Comparison of ENCODE assay signal across 9 cellular contexts in the genomic region with DNA sequence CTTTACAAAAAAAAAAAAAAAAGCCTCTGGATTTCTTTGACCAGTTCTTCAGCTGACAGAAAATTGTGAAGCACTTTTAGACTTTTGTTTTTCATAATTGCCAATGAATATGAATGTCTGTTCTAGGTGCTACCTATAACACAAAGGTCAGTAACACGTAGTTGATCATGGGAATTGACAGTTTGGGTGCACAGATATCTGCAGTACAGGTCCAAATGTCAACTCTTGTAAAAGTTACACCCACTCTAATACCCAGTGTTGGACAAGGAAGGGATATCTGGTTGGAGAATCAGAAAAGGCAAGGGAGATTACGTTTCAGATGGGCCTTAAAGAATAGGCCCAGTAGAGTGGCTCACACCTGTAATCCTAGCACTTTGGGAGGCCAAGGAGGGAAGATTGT. TPM values are rescaled to one million over a fixed set of nuclear protein-coding genes. Genes with fewer than 3 reads are reported as not detected.
DNase-seq lines count a peak whose midpoint lies in the region; ATAC-seq, FAIRE-seq and TF ChIP-seq lines count a peak whose summit lies in the region.
"Had no signal": no experiment of that assay in that cellular context is flagged by ENCODE, and none has a peak within 500 bp of the region (broad histone marks: within the 10 kb centered on the region; RNA-seq: fewer than 3 reads in every experiment).

No MANE protein-coding gene starts in this region.

- no peak for FAIRE-seq in GM19239 (lab: Jason Lieb, UNC)
- FAIRE-seq: GM18507 had no signal

- H3K4me3 ChIP-seq in foreskin fibroblast (ENCODE audit: low read depth in 1 of 2, low read length in 2 of 2), result peak overlapping the region; percentile 62 to 89
- peak overlapping the region; percentile 91 for H3K4me3 ChIP-seq in smooth muscle cell

- H3K4me1 Mint-ChIP-seq in WTC11, result peaks cover 57% of the 10 kb centered on the region

- H3K36me3 ChIP-seq in smooth muscle cell (ENCODE audit: low read depth), result no peaks in the 10 kb centered on the region
- H3K36me3 ChIP-seq: left lung had no signal

- H3K9me3 ChIP-seq in smooth muscle cell (replicated peaks; ENCODE audit: low read depth), result no peaks in the 10 kb centered on the region
- H3K9me3 ChIP-seq: left lung had no signal

- H3K9ac ChIP-seq in smooth muscle cell (ENCODE audit: low read depth), result peak overlapping the region; percentile 89

- H2AFZ ChIP-seq in smooth muscle cell (ENCODE audit: low read depth), result no peak overlapping the region

- H4K20me1 ChIP-seq in smooth muscle cell (ENCODE audit: low read depth), result peaks cover 23% of the 10 kb centered on the region

- POLR2A ChIA-PET in WTC11 (lab: Charles Lee), result interaction anchor here (0.7 to 3.9 kb wide), 2 partner anchors 53 to 255 kb away, joined by 3 to 31 read pairs; no protein-coding TSS in a partner anchor

- H3K4me2 ChIP-seq in smooth muscle cell, result peak overlapping the region; percentile 99

- H3K27ac Mint-ChIP-seq in WTC11, result no peak overlapping the region

- TF ChIP-seq CTCF in WTC11 (IDR thresholded peaks at IDR 0.05) (no peak), foreskin fibroblast (IDR thresholded peaks at IDR 0.05; ENCODE audit: low read depth, low read length) (no peak), smooth muscle cell (IDR thresholded peaks at IDR 0.05; ENCODE audit: borderline replicate concordance, insufficient read depth, poor library complexity, severe bottlenecking) (no peak)

- CTCF ChIA-PET in WTC11 (lab: Charles Lee), result interaction anchor here (0.6 to 2.8 kb wide), 4 partner anchors 18 to 197 kb away, joined by 3 to 10 read pairs (median 3); no protein-coding TSS in a partner anchor

- no peak for ATAC-seq in WTC11
- no peak for ATAC-seq in GM21717 (IDR thresholded peaks at IDR 0.05; ENCODE audit: unreplicated experiment)
- no peak for ATAC-seq in HG02610 (IDR thresholded peaks at IDR 0.05; ENCODE audit: unreplicated experiment)

- WGBS in smooth muscle cell (ENCODE audit: low lambda C conversion rate), result 76% methylated on average over 2 of the region's 2 CpGs

- no peaks in the 10 kb centered on the region for H3K36me3 Mint-ChIP-seq in WTC11

- H3K27me3 Mint-ChIP-seq in WTC11 (ENCODE audit: low read depth), result no peaks in the 10 kb centered on the region

- no peaks in the 10 kb centered on the region for H3K27me3 ChIP-seq in smooth muscle cell (ENCODE audit: low read depth)
- H3K27me3 ChIP-seq: left lung had no signal

- peaks cover 90% of the 10 kb centered on the region for H3K79me2 ChIP-seq in smooth muscle cell (ENCODE audit: low read depth)

- H3K27ac ChIP-seq in smooth muscle cell (ENCODE audit: low read depth), result peak overlapping the region; percentile 96

- peaks cover 10% of the 10 kb centered on the region for H3F3A ChIP-seq in smooth muscle cell (ENCODE audit: low read depth)

- H3K4me1 ChIP-seq in smooth muscle cell (ENCODE audit: low read depth), result peaks cover 26% of the 10 kb centered on the region

- DNase-seq in HT-29 (ENCODE audit: low spot score) (peak; percentile 19), WTC11 (ENCODE audit: low spot score) (no peak), foreskin fibroblast (no peak), smooth muscle cell (lab: John Stamatoyannopoulos, UW; ENCODE audit: unreplicated experiment) (no peak), GM19239 (ENCODE audit: insufficient read length, low spot score) (no peak)
- DNase-seq: left lung had no signal

- H3K9me3 Mint-ChIP-seq in WTC11, result no peaks in the 10 kb centered on the region; the same call in 1 of the 2 replicates

- H3K4me3 Mint-ChIP-seq in WTC11, result peak overlapping the region; percentile 84

TF ChIP-seq in WTC11, 78 proteins besides CTCF, POLR2A, EP300 and RAD21 (continues in another document):
- TF ChIP-seq FOXK1 (CRISPR knock-in tag; IDR thresholded peaks at IDR 0.05) (no peak), ZNF219 (CRISPR knock-in tag; IDR thresholded peaks at IDR 0.05; ENCODE audit: borderline replicate concordance) (no peak), NFYB (CRISPR knock-in tag; conservative IDR thresholded peaks at IDR 0.05; ENCODE audit: low read depth) (no peak), MXD4 (CRISPR knock-in tag; IDR thresholded peaks at IDR 0.05; ENCODE audit: borderline replicate concordance) (no peak)
- TF ChIP-seq, protein P1, sequence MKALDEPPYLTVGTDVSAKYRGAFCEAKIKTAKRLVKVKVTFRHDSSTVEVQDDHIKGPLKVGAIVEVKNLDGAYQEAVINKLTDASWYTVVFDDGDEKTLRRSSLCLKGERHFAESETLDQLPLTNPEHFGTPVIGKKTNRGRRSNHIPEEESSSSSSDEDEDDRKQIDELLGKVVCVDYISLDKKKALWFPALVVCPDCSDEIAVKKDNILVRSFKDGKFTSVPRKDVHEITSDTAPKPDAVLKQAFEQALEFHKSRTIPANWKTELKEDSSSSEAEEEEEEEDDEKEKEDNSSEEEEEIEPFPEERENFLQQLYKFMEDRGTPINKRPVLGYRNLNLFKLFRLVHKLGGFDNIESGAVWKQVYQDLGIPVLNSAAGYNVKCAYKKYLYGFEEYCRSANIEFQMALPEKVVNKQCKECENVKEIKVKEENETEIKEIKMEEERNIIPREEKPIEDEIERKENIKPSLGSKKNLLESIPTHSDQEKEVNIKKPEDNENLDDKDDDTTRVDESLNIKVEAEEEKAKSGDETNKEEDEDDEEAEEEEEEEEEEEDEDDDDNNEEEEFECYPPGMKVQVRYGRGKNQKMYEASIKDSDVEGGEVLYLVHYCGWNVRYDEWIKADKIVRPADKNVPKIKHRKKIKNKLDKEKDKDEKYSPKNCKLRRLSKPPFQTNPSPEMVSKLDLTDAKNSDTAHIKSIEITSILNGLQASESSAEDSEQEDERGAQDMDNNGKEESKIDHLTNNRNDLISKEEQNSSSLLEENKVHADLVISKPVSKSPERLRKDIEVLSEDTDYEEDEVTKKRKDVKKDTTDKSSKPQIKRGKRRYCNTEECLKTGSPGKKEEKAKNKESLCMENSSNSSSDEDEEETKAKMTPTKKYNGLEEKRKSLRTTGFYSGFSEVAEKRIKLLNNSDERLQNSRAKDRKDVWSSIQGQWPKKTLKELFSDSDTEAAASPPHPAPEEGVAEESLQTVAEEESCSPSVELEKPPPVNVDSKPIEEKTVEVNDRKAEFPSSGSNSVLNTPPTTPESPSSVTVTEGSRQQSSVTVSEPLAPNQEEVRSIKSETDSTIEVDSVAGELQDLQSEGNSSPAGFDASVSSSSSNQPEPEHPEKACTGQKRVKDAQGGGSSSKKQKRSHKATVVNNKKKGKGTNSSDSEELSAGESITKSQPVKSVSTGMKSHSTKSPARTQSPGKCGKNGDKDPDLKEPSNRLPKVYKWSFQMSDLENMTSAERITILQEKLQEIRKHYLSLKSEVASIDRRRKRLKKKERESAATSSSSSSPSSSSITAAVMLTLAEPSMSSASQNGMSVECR (CRISPR knock-in tag; IDR thresholded peaks at IDR 0.05; ENCODE audit: borderline replicate concordance), result no peak
- TF ChIP-seq, protein P2, sequence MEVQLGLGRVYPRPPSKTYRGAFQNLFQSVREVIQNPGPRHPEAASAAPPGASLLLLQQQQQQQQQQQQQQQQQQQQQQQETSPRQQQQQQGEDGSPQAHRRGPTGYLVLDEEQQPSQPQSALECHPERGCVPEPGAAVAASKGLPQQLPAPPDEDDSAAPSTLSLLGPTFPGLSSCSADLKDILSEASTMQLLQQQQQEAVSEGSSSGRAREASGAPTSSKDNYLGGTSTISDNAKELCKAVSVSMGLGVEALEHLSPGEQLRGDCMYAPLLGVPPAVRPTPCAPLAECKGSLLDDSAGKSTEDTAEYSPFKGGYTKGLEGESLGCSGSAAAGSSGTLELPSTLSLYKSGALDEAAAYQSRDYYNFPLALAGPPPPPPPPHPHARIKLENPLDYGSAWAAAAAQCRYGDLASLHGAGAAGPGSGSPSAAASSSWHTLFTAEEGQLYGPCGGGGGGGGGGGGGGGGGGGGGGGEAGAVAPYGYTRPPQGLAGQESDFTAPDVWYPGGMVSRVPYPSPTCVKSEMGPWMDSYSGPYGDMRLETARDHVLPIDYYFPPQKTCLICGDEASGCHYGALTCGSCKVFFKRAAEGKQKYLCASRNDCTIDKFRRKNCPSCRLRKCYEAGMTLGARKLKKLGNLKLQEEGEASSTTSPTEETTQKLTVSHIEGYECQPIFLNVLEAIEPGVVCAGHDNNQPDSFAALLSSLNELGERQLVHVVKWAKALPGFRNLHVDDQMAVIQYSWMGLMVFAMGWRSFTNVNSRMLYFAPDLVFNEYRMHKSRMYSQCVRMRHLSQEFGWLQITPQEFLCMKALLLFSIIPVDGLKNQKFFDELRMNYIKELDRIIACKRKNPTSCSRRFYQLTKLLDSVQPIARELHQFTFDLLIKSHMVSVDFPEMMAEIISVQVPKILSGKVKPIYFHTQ (CRISPR knock-in tag; IDR thresholded peaks at IDR 0.05), result no peak

RNA-seq across cellular contexts. Expression of a gene that starts 1.8 kb away (rescaled TPM):
- 9.4 and 10.8 TPM in 2 replicates for total RNA-seq in HT-29 (2014; rRNA removed; shearing (Covaris generic))
- 18.5 to 23.2 TPM (median 21.2 TPM) in 3 replicates for total RNA-seq in WTC11 (2021)
- total RNA-seq in smooth muscle cell, result 77.2 and 80.4 TPM in 2 replicates
- 38.8 and 42.3 TPM in 2 replicates for polyA plus RNA-seq in smooth muscle cell

RNA-seq across cellular contexts. Expression of a gene that starts 57.2 kb away (rescaled TPM):
- total RNA-seq in HT-29 (2014; rRNA removed; shearing (Covaris generic)), result 31.8 and 32.5 TPM in 2 replicates
- 158 to 180 TPM (median 161 TPM) in 3 replicates for total RNA-seq in WTC11 (2021)
- 132 and 173 TPM in 2 replicates for total RNA-seq in smooth muscle cell
- polyA plus RNA-seq in smooth muscle cell, result 28.5 and 52.5 TPM in 2 replicates
